In genomic region chr22:16774911-16775529, GRCh38 we compare ENCODE assay signal across 21 cellular contexts.
A peak's percentile ranks its signal among the peaks of the same experiment; 100 is the strongest.
DNase-seq lines count a peak whose midpoint lies in the region; ATAC-seq and TF ChIP-seq lines count a peak whose summit lies in the region.
"Had no signal": no experiment of that assay in that cellular context is flagged by ENCODE, and none has a peak within 500 bp of the region (broad histone marks: within the 10 kb centered on the region; RNA-seq: fewer than 3 reads in every experiment).

No MANE protein-coding gene starts in this region.

- no peaks in the 10 kb centered on the region for H3K27me3 ChIP-seq in RWPE2 (ENCODE audit: insufficient read depth, poor library complexity, severe bottlenecking)
- H3K27me3 ChIP-seq: cardiac muscle cell, right atrium auricular region, upper lobe of left lung had no signal

- peaks cover 2% of the 10 kb centered on the region for H3K9me3 ChIP-seq in RWPE2 (ENCODE audit: severe bottlenecking)
- H3K9me3 ChIP-seq: upper lobe of left lung had no signal

- H3K36me3 ChIP-seq in RWPE2 (ENCODE audit: low read depth), result no peaks in the 10 kb centered on the region
- H3K36me3 ChIP-seq: cardiac muscle cell, right atrium auricular region, upper lobe of left lung had no signal

- H3K4me3 ChIP-seq in RWPE2 (ENCODE audit: severe bottlenecking), result no peak overlapping the region
- H3K4me3 ChIP-seq: cardiac muscle cell, right atrium auricular region, upper lobe of left lung had no signal

- peak; percentile 46 for TF ChIP-seq CTCF in RWPE2 (IDR thresholded peaks at IDR 0.05; ENCODE audit: poor library complexity, severe bottlenecking)

- no peak overlapping the region for H3K27ac ChIP-seq in RWPE2 (ENCODE audit: poor library complexity, severe bottlenecking)
- H3K27ac ChIP-seq: cardiac muscle cell, right atrium auricular region, upper lobe of left lung had no signal

- no peaks in the 10 kb centered on the region for H3K4me1 ChIP-seq in RWPE2 (ENCODE audit: insufficient read depth, poor library complexity, severe bottlenecking)
- H3K4me1 ChIP-seq: right atrium auricular region, upper lobe of left lung had no signal

- DNase-seq in GDM1 (lab: John Stamatoyannopoulos, UW) (peak; percentile 61), Kasumi-1 (lab: John Stamatoyannopoulos, UW) (peak; percentile 26 to 37), RWPE2 (ENCODE audit: low spot score) (no peak), kidney tubule cell (ENCODE audit: low spot score) (peak; percentile 15), DMS79 treated with DMSO at 0.1 percent for 48 hours (lab: John Stamatoyannopoulos, UW) (no peak), NCI-H510A (lab: John Stamatoyannopoulos, UW) (no peak), DMS53 (lab: John Stamatoyannopoulos, UW) (no peak)
- DNase-seq: activated B cell treated with CpG ODN at 0.5 μM for 24 hours; activated CD4-positive, alpha-beta memory T cell treated with anti-CD3 and anti-CD28 coated beads, Interleukin-2, amount 10 ng/mL, durations not matched to agents 7 days and 5 days; activated gamma-delta T cell; activated T-cell treated with anti-CD3 and anti-CD28 coated beads for 4 hours; amygdala; foreskin fibroblast; kidney glomerular epithelial cell; NCI-H2107; NCI-H510A treated with DMSO at 0.1 percent for 48 hours; stimulated activated CD4-positive, alpha-beta T cell treated with anti-CD3 and anti-CD28 coated beads, Interleukin-4, amount 100 ng/mL, for 4 hours; upper lobe of left lung had no signal

- ATAC-seq in RWPE2 (ENCODE audit: low read depth), result peak; percentile 33; the same call in 1 of the 3 replicates
- ATAC-seq in SK-N-SH treated with all-trans-retinoic acid at 6 μM for 48 hours, result no peak

TF ChIP-seq in SK-N-SH treated with all-trans-retinoic acid at 6 μM for 48 hours, 23 proteins besides CTCF, POLR2A, EP300 and RAD21:
- TF ChIP-seq PPARA (CRISPR knock-in tag; IDR thresholded peaks at IDR 0.05; ENCODE audit: borderline replicate concordance), result no peak
- no peak for TF ChIP-seq ZNF565 (CRISPR knock-in tag; conservative IDR thresholded peaks at IDR 0.05; ENCODE audit: low read depth)

Comparison
In these comparisons a context has a peak if more than half of its experiments do, and no peak if none do; other contexts are left out.
1. DNase-seq: peak in GDM1 (single experiment), Kasumi-1 (2 of 2) and kidney tubule cell (single experiment); none in RWPE2 (single experiment), DMS79 treated with DMSO at 0.1 percent for 48 hours (single experiment), NCI-H510A (single experiment) and DMS53 (single experiment).